13 cellular contexts compared by ENCODE assay signal in genomic region chr15:99187886-99188285, GRCh38.
A peak's percentile ranks its signal among the peaks of the same experiment; 100 is the strongest.
DNase-seq lines count a peak whose midpoint lies in the region; ATAC-seq and TF ChIP-seq lines count a peak whose summit lies in the region.
"Had no signal": no experiment of that assay in that cellular context is flagged by ENCODE, and none has a peak within 500 bp of the region (broad histone marks: within the 10 kb centered on the region; RNA-seq: fewer than 3 reads in every experiment).

No MANE protein-coding gene starts in this region.

- H3K27me3 Mint-ChIP-seq in HFFc6 (ENCODE audit: insufficient read depth) (no peaks in the 10 kb centered on the region), chondrocyte (ENCODE audit: low read depth) (no peaks in the 10 kb centered on the region)

- peak overlapping the region; percentile 17 for H3K27ac Mint-ChIP-seq in HFFc6
- H3K27ac Mint-ChIP-seq in chondrocyte (ENCODE audit: unreplicated experiment) = peak overlapping the region; percentile 85
- H3K27ac Mint-ChIP-seq: CD8-positive, alpha-beta memory T cell; GM23338 had no signal

- H3K36me3 ChIP-seq in osteoblast (ENCODE audit: insufficient read depth, low read length) = peaks cover 7% of the 10 kb centered on the region
- H3K36me3 ChIP-seq: BLaER1 had no signal

- H2AFZ ChIP-seq in osteoblast (ENCODE audit: low read length) = no peak overlapping the region
- H2AFZ ChIP-seq: GM23338 had no signal

- H3K4me3 ChIP-seq in osteoblast (ENCODE audit: insufficient read depth, low read length) = no peak overlapping the region
- H3K4me3 ChIP-seq: BLaER1, GM23338, K562 had no signal

- no peaks in the 10 kb centered on the region for H4K20me1 ChIP-seq in osteoblast (ENCODE audit: insufficient read depth, low read length)
- H4K20me1 ChIP-seq: BLaER1 had no signal

- no peak for DNase-seq in HFFc6
- no peak for DNase-seq in chondrocyte (ENCODE audit: low spot score)
- no peak for DNase-seq in osteoblast (ENCODE audit: insufficient read length, low spot score, missing footprints)
- no peak for DNase-seq in GM19238 (ENCODE audit: insufficient read length, low spot score)
- DNase-seq in DMS153 treated with DMSO at 0.1 percent for 48 hours (lab: John Stamatoyannopoulos, UW; ENCODE audit: unreplicated experiment) = no peak
- DNase-seq: AML-193; Caco-2; CD8-positive, alpha-beta memory T cell; H7 had no signal

- H3K9me3 Mint-ChIP-seq in HFFc6 = peaks cover 14% of the 10 kb centered on the region
- H3K9me3 Mint-ChIP-seq in chondrocyte (ENCODE audit: low read depth) = peaks cover 2% of the 10 kb centered on the region
- H3K9me3 Mint-ChIP-seq: CD8-positive, alpha-beta memory T cell had no signal

- no peak overlapping the region for H3K4me2 ChIP-seq in osteoblast (ENCODE audit: insufficient read depth, low read length)
- H3K4me2 ChIP-seq: BLaER1, GM23338 had no signal

- H3K4me3 Mint-ChIP-seq in HFFc6 (no peak overlapping the region), chondrocyte (ENCODE audit: unreplicated experiment) (no peak overlapping the region)
- H3K4me3 Mint-ChIP-seq: CD8-positive, alpha-beta memory T cell; GM23338 had no signal

- peak overlapping the region; percentile 43 for H3K27ac ChIP-seq in osteoblast (ENCODE audit: low read depth, low read length)
- H3K27ac ChIP-seq: BLaER1 had no signal

- H3K9me3 ChIP-seq in osteoblast (ENCODE audit: low read depth, low read length) = no peaks in the 10 kb centered on the region

- ATAC-seq in HG03457 (IDR thresholded peaks at IDR 0.05; ENCODE audit: unreplicated experiment) = no peak
- ATAC-seq: GM23338, K562 had no signal

- peaks cover 42% of the 10 kb centered on the region for H3K36me3 Mint-ChIP-seq in HFFc6 (ENCODE audit: low read depth)
- peaks cover 21% of the 10 kb centered on the region for H3K36me3 Mint-ChIP-seq in chondrocyte (ENCODE audit: low read depth)
- H3K36me3 Mint-ChIP-seq: CD8-positive, alpha-beta memory T cell had no signal

- peaks cover 17% of the 10 kb centered on the region for H3K4me1 Mint-ChIP-seq in HFFc6 (ENCODE audit: low read depth)
- peaks cover 40% of the 10 kb centered on the region for H3K4me1 Mint-ChIP-seq in chondrocyte (ENCODE audit: low read depth)
- H3K4me1 Mint-ChIP-seq: CD8-positive, alpha-beta memory T cell had no signal

- H3K79me2 ChIP-seq in osteoblast (ENCODE audit: insufficient read depth, low read length) = no peaks in the 10 kb centered on the region

- H3K4me1 ChIP-seq in osteoblast (ENCODE audit: insufficient read depth, low read length) = no peaks in the 10 kb centered on the region
- H3K4me1 ChIP-seq: BLaER1, Caco-2 had no signal

- no peak for TF ChIP-seq CTCF in HFFc6 (IDR thresholded peaks at IDR 0.05)
- TF ChIP-seq CTCF in chondrocyte (IDR thresholded peaks at IDR 0.05) = no peak
- no peak for TF ChIP-seq CTCF in osteoblast (IDR thresholded peaks at IDR 0.05; ENCODE audit: extremely low read depth, low read depth, low read length)

- H3K27me3 ChIP-seq in osteoblast (ENCODE audit: insufficient read depth, low read length) = no peaks in the 10 kb centered on the region
- H3K27me3 ChIP-seq: BLaER1 had no signal
